In genomic region chr5:141875022-141875740, GRCh38 we compare ENCODE assay signal across 11 cellular contexts. TPM values are rescaled to one million over a fixed set of nuclear protein-coding genes. Genes with fewer than 3 reads are reported as not detected.
DNase-seq lines count a peak whose midpoint lies in the region; ATAC-seq and TF ChIP-seq lines count a peak whose summit lies in the region.
"Had no signal": no experiment of that assay in that cellular context is flagged by ENCODE, and none has a peak within 500 bp of the region (broad histone marks: within the 10 kb centered on the region; RNA-seq: fewer than 3 reads in every experiment).

No MANE protein-coding gene starts in this region.

- peaks cover under 1% of the 10 kb centered on the region for H4K20me1 ChIP-seq in H9 (ENCODE audit: control insufficient read depth, insufficient read depth, insufficient read length)

- CTCF ChIA-PET in MCF 10A (lab: Yijun Ruan, JAX) = interaction anchor here (0.5 to 20.1 kb wide), 12 partner anchors 12 to 228 kb away, joined by 3 to 677 read pairs (median 3); no protein-coding TSS in a partner anchor

- no peak overlapping the region for H3K9ac ChIP-seq in H9 (ENCODE audit: extremely low read depth, insufficient read length, low read length)

- intact Hi-C loops in MCF 10A (cut with micrococcal nuclease) = no loop called here

- ATAC-seq in left lobe of liver = no peak
- no peak for ATAC-seq in GM19023 (IDR thresholded peaks at IDR 0.05; ENCODE audit: unreplicated experiment)
- ATAC-seq in GM18502 (IDR thresholded peaks at IDR 0.05; ENCODE audit: poor library complexity, unreplicated experiment) = no peak

- no peak overlapping the region for H2BK20ac ChIP-seq in H9 (ENCODE audit: low read depth, low read length, poor library complexity, severe bottlenecking)

- H2AK5ac ChIP-seq in H9 (ENCODE audit: insufficient read length, low read length) = no peak overlapping the region

- peaks cover 72 to 73% of the 10 kb centered on the region in 2 experiments for H3K4me1 Mint-ChIP-seq in H9
- peaks cover 31% of the 10 kb centered on the region for H3K4me1 Mint-ChIP-seq in MCF 10A (ENCODE audit: insufficient read depth, unreplicated experiment)

- H2AFZ ChIP-seq in H9 (ENCODE audit: low read length) = no peak overlapping the region

- no TSS peak for BruUV-seq in MCF 10A (replicated peaks; lab: Mats Ljungman, UMichigan)

- no peak overlapping the region for H2BK5ac ChIP-seq in H9 (ENCODE audit: insufficient read length, low read length)

- H3K18ac ChIP-seq in H9 (ENCODE audit: insufficient read length, low read depth, low read length) = no peak overlapping the region

- H3K27ac Mint-ChIP-seq in H9 = peak overlapping the region in 2 of 3 experiments; percentile 87 to 89; a peak in 5 of 7 replicates
- H3K27ac Mint-ChIP-seq in MCF 10A (ENCODE audit: low read depth, unreplicated experiment) = no peak overlapping the region
- H3K27ac Mint-ChIP-seq: stimulated activated naive CD8-positive, alpha-beta T cell treated with anti-CD3 and anti-CD28 coated beads, Interleukin-15, Interleukin-2, amounts not matched to agents 100 ng/mL and 50 ng/mL, for 24 hours had no signal

- no peak overlapping the region for H2BK15ac ChIP-seq in H9 (ENCODE audit: low read depth, low read length)

- H3K4me3 Mint-ChIP-seq in H9 = peak overlapping the region; percentile 81 to 94
- peak overlapping the region; percentile 55 for H3K4me3 Mint-ChIP-seq in MCF 10A (ENCODE audit: unreplicated experiment)
- H3K4me3 Mint-ChIP-seq: stimulated activated naive CD8-positive, alpha-beta T cell treated with anti-CD3 and anti-CD28 coated beads, Interleukin-15, Interleukin-2, amounts not matched to agents 100 ng/mL and 50 ng/mL, for 24 hours had no signal

- WGBS in H9 (ENCODE audit: extremely low coverage, insufficient read length, low lambda C conversion rate) = no CpG with 5 or more reads among the region's 9 CpGs

- peak overlapping the region; percentile 31; the same call in 1 of the 2 replicates for H3K14ac ChIP-seq in H9 (ENCODE audit: insufficient read depth, low read length)

- H3T11ph ChIP-seq in H9 (ENCODE audit: low read length) = no peak overlapping the region

- no peak overlapping the region for H4K91ac ChIP-seq in H9 (ENCODE audit: insufficient read length, low read depth, low read length)

- no peak overlapping the region for H2BK120ac ChIP-seq in H9 (ENCODE audit: low read depth, low read length, poor library complexity, severe bottlenecking)

- H3K36me3 Mint-ChIP-seq in H9 (ENCODE audit: insufficient read depth in 1 of 3, low read depth in 3 of 3) (peaks cover 11 to 20% (median 13%) of the 10 kb centered on the region in 3 experiments), MCF 10A (ENCODE audit: insufficient read depth, unreplicated experiment) (no peaks in the 10 kb centered on the region)

- POLR2A ChIA-PET in MCF 10A (lab: Yijun Ruan, JAX) = interaction anchor here (0.7 to 5.2 kb wide), 4 partner anchors 26 to 206 kb away, joined by 3 to 38 read pairs (median 4); partner anchors contain the start of gene RNF14

- H3K4ac ChIP-seq in H9 (ENCODE audit: low read depth, low read length) = no peak overlapping the region

- H3K23me2 ChIP-seq in H9 (ENCODE audit: insufficient read length, low read depth, low read length, poor library complexity, severe bottlenecking) = peaks cover 25% of the 10 kb centered on the region

- H3K27me3 Mint-ChIP-seq in H9 (ENCODE audit: low read depth) (peaks cover 2% of the 10 kb centered on the region; the same call in 1 of the 2 replicates), MCF 10A (ENCODE audit: insufficient read depth, unreplicated experiment) (peaks cover 18% of the 10 kb centered on the region)

- TF ChIP-seq CTCF in H9 (conservative IDR thresholded peaks at IDR 0.05) (no peak), MCF 10A (IDR thresholded peaks at IDR 0.05; ENCODE audit: unreplicated experiment) (no peak)

- H3K4me2 ChIP-seq in H9 (ENCODE audit: insufficient read depth, insufficient read length, low read length) = peak overlapping the region; percentile 83

- H3K56ac ChIP-seq in H9 (ENCODE audit: insufficient read length, low read depth, low read length) = no peak overlapping the region

- H4K8ac ChIP-seq in H9 (replicated peaks; ENCODE audit: insufficient read length, low read depth, low read length) = no peak overlapping the region

- peaks cover 22% of the 10 kb centered on the region for H3K4me1 ChIP-seq in H9 (ENCODE audit: insufficient read depth, low read length)

- H3K79me2 ChIP-seq in H9 (ENCODE audit: insufficient read depth, low read length) = peaks cover 47% of the 10 kb centered on the region

- H3K4me3 ChIP-seq in skin epidermis = peak overlapping the region; percentile 44 to 63 (median 53)

- peaks cover 7% of the 10 kb centered on the region for H3K79me1 ChIP-seq in H9 (ENCODE audit: insufficient read depth, low read depth, low read length, poor library complexity, severe bottlenecking)

- no peak for DNase-seq in H9
- no peak for DNase-seq in MCF 10A (ENCODE audit: unreplicated experiment)
- DNase-seq in left lobe of liver (ENCODE audit: low spot score) = peak; percentile 41
- no peak for DNase-seq in ureter (ENCODE audit: low spot score)
- no peak for DNase-seq in putamen (ENCODE audit: low spot score)
- DNase-seq: DMS79, Karpas-422 had no signal

- H3K23ac ChIP-seq in H9 (ENCODE audit: insufficient read length, low read depth, low read length) = no peak overlapping the region

- H3K27me3 ChIP-seq in H9 (ENCODE audit: insufficient read depth, low read length) = no peaks in the 10 kb centered on the region

- H3K9me3 Mint-ChIP-seq in H9 = no peaks in the 10 kb centered on the region; a peak in 3 of 5 replicates
- H3K9me3 Mint-ChIP-seq in MCF 10A (ENCODE audit: unreplicated experiment) = no peaks in the 10 kb centered on the region
- H3K9me3 Mint-ChIP-seq: stimulated activated naive CD8-positive, alpha-beta T cell treated with anti-CD3 and anti-CD28 coated beads, Interleukin-15, Interleukin-2, amounts not matched to agents 100 ng/mL and 50 ng/mL, for 24 hours had no signal

- H4K5ac ChIP-seq in H9 (ENCODE audit: insufficient read length, low read depth, low read length) = no peak overlapping the region

- H2BK12ac ChIP-seq in H9 (ENCODE audit: insufficient read length, low read depth, low read length) = no peak overlapping the region

- H3K9me3 ChIP-seq in H9 (ENCODE audit: control insufficient read depth, low read depth, low read length) = no peaks in the 10 kb centered on the region

- no peak overlapping the region for H3K27ac ChIP-seq in H9 (ENCODE audit: insufficient read length, low read depth, low read length)
- peak overlapping the region in 11 of 21 experiments; percentile 32 to 92 (median 77) for H3K27ac ChIP-seq in skin epidermis

RNA-seq across cellular contexts. Expression of gene PCDH1, which starts 3.0 kb away (rescaled TPM):
- 127 and 131 TPM in 2 replicates for total RNA-seq in H9 (2021)
- total RNA-seq in MCF 10A (2022) = 9.9 and 15.7 TPM in 2 replicates
- total RNA-seq in left lobe of liver = 33.2 TPM
- 127 TPM for total RNA-seq in ureter

RNA-seq across cellular contexts. Expression of gene DELE1, which starts 48.5 kb away (rescaled TPM):
- total RNA-seq in H9 (2021) = 72.7 and 75.3 TPM in 2 replicates
- 88.1 and 91.3 TPM in 2 replicates for total RNA-seq in MCF 10A (2022)
- total RNA-seq in left lobe of liver = 37.8 TPM
- 109 TPM for total RNA-seq in ureter
